Comparison of ENCODE assay signal across 27 cellular contexts in the genomic region with DNA sequence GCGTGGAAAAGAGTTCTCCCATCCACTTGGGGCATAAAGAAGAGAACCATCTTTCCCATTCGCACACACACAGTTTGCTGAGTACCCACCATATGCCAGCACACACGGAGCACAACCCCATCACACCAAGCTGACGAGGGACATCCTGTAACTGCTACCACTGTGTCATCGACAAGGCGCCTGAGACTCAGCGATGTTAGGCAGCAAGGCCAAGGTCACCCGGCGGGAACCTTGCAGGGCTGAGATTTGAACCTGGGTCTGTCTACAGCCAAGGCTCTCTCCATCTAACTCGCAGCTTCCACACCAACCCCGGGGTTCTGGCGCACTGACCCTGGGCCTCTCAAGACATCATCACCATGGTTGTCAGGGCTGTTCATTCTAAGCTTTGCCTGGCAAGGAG.
"Had no signal": no experiment of that assay in that cellular context is flagged by ENCODE, and none has a peak within 500 bp of the region (broad histone marks: within the 10 kb centered on the region; RNA-seq: fewer than 3 reads in every experiment).

No MANE protein-coding gene starts in this region.

- H3K4me3 ChIP-seq: left lung, lower lobe of right lung, neural progenitor cell, ovary, stomach, testis, thyroid gland, transverse colon, upper lobe of left lung, vagina had no signal

- FAIRE-seq: islet of Langerhans, kidney had no signal

- H3K36me3 Mint-ChIP-seq: naive thymus-derived CD8-positive, alpha-beta T cell; stimulated activated naive B cell treated with anti-CD40 and anti-IgM and Interleukin-4, amounts not matched to agents 10 μg/mL and 1 μg/mL and 100 μg/mL, for 72 hours had no signal

- H3K27me3 ChIP-seq: left lung, neural progenitor cell, ovary, stomach, testis, thyroid gland, transverse colon, upper lobe of left lung, vagina had no signal

- ATAC-seq: left colon; left lung; lower lobe of right lung; naive thymus-derived CD8-positive, alpha-beta T cell; stimulated activated naive B cell treated with anti-CD40 and anti-IgM and Interleukin-4, amounts not matched to agents 10 μg/mL and 1 μg/mL and 100 μg/mL, for 72 hours; stimulated activated naive CD8-positive, alpha-beta T cell treated with anti-CD3 and anti-CD28 coated beads, Interleukin-15, Interleukin-2, amounts not matched to agents 100 U/mL and 50 U/mL, for 24 hours had no signal

- H3K4me2 ChIP-seq: neural progenitor cell had no signal

- H3K36me3 ChIP-seq: left lung, lower lobe of right lung, neural progenitor cell, ovary, stomach, thyroid gland, transverse colon, upper lobe of left lung, vagina had no signal

- H3K27me3 Mint-ChIP-seq: naive thymus-derived CD8-positive, alpha-beta T cell; progenitor cell of endocrine pancreas had no signal

- H3K9me3 ChIP-seq: left lung, lower lobe of right lung, ovary, stomach, testis, thyroid gland, transverse colon, upper lobe of left lung, vagina had no signal

- DNase-seq: hippocampal formation; kidney; left colon; left lung; lower lobe of right lung; mammary epithelial cell; mesenchymal stem cell; naive thymus-derived CD8-positive, alpha-beta T cell; nephron progenitor cell; ovary; retina; right cardiac atrium; stimulated activated CD4-positive, alpha-beta T cell treated with anti-CD3 and anti-CD28 coated beads, Interleukin-12 subunit alpha, Interleukin-12 subunit beta, amount 100 ng/mL, for 4 hours; stimulated activated CD4-positive, alpha-beta T cell treated with anti-CD3 and anti-CD28 coated beads, Interleukin-15, amount 100 ng/mL, for 24 hours; stimulated activated CD4-positive, alpha-beta T cell treated with anti-CD3 and anti-CD28 coated beads, Interleukin-2, amount 100 ng/mL, for 24 hours; stimulated activated CD4-positive, alpha-beta T cell treated with anti-CD3 and anti-CD28 coated beads, Interleukin-4, amount 100 ng/mL, for 1 hour; stimulated activated naive B cell treated with anti-CD40 and anti-IgM and Interleukin-4, amounts not matched to agents 10 μg/mL and 1 μg/mL and 100 μg/mL, for 72 hours; stimulated activated naive CD8-positive, alpha-beta T cell treated with anti-CD3 and anti-CD28 coated beads, Interleukin-15, Interleukin-2, amounts not matched to agents 100 U/mL and 50 U/mL, for 24 hours; stomach; testis; thyroid gland; transverse colon; upper lobe of left lung had no signal

- H3K4me3 Mint-ChIP-seq: naive thymus-derived CD8-positive, alpha-beta T cell; neural progenitor cell; stimulated activated naive B cell treated with anti-CD40 and anti-IgM and Interleukin-4, amounts not matched to agents 10 μg/mL and 1 μg/mL and 100 μg/mL, for 72 hours had no signal

- H3K9ac ChIP-seq: neural progenitor cell had no signal

- H3K27ac Mint-ChIP-seq: stimulated activated naive B cell treated with anti-CD40 and anti-IgM and Interleukin-4, amounts not matched to agents 10 μg/mL and 1 μg/mL and 100 μg/mL, for 72 hours had no signal

- H2AFZ ChIP-seq: neural progenitor cell had no signal

- H3K27ac ChIP-seq: left lung, lower lobe of right lung, ovary, thyroid gland, upper lobe of left lung, vagina had no signal

- H3K9me3 Mint-ChIP-seq: naive thymus-derived CD8-positive, alpha-beta T cell; nephron progenitor cell; neural progenitor cell; stimulated activated naive B cell treated with anti-CD40 and anti-IgM and Interleukin-4, amounts not matched to agents 10 μg/mL and 1 μg/mL and 100 μg/mL, for 72 hours had no signal
